ENCODE assay signal across 1 cellular context in genomic region chr1:55021965-55022546, GRCh38.
TF ChIP-seq lines count a peak whose summit lies in the region.

No MANE protein-coding gene starts in this region.

TF ChIP-seq in WTC11, 78 proteins besides CTCF, POLR2A, EP300 and RAD21 (continued from another document):
- TF ChIP-seq AFF4 (CRISPR knock-in tag; IDR thresholded peaks at IDR 0.05; ENCODE audit: borderline replicate concordance) (no peak), HMGXB4 (CRISPR knock-in tag; IDR thresholded peaks at IDR 0.05) (peak; percentile 72), ZBTB43 (CRISPR knock-in tag; IDR thresholded peaks at IDR 0.05) (no peak)
